8 cellular contexts compared by ENCODE assay signal in genomic region chr9:129258124-129258822, GRCh38.
A peak's percentile ranks its signal among the peaks of the same experiment; 100 is the strongest.
DNase-seq lines count a peak whose midpoint lies in the region; ATAC-seq and TF ChIP-seq lines count a peak whose summit lies in the region.

No MANE protein-coding gene starts in this region.

- peaks cover 0 to 33% (median 8%) of the 10 kb centered on the region in 11 experiments; a peak in 11 of 22 replicates for H3K27me3 ChIP-seq in BLaER1 treated with 17β-estradiol and CSF1 and Interleukin-3, amounts not matched to agents 10 nM and 100 nM
- no peaks in the 10 kb centered on the region for H3K27me3 ChIP-seq in RWPE2 (ENCODE audit: insufficient read depth, poor library complexity, severe bottlenecking)
- H3K27me3 ChIP-seq in stomach = peaks cover 0 to 27% (median 10%) of the 10 kb centered on the region in 3 donors

- 7 to 15% (median 8%) methylated on average over 44 to 62 of the region's 62 CpGs for WGBS in stomach, 5 donors

- TF ChIP-seq EP300 in stomach (IDR thresholded peaks at IDR 0.05) = no peak

- H3K4me3 Mint-ChIP-seq in activated naive CD4-positive, alpha-beta T cell treated with anti-CD3 and anti-CD28 coated beads, Interleukin-2, amount 50 U/mL, for 24 hours = peak overlapping the region; percentile 72

- peak overlapping the region in 6 of 11 experiments; percentile 28 to 68 (median 54); a peak in 7 of 22 replicates for H3K27ac ChIP-seq in BLaER1 treated with 17β-estradiol and CSF1 and Interleukin-3, amounts not matched to agents 10 nM and 100 nM
- H3K27ac ChIP-seq in RWPE2 (ENCODE audit: poor library complexity, severe bottlenecking) (no peak overlapping the region), stomach (peak overlapping the region in 1 of 5 donors; percentile 31)

- H3K36me3 Mint-ChIP-seq in activated naive CD4-positive, alpha-beta T cell treated with anti-CD3 and anti-CD28 coated beads, Interleukin-2, amount 50 U/mL, for 24 hours = no peaks in the 10 kb centered on the region

- peak overlapping the region in 7 of 11 experiments; percentile 2 to 65 (median 31); a peak in 9 of 22 replicates for H3K9ac ChIP-seq in BLaER1 treated with 17β-estradiol and CSF1 and Interleukin-3, amounts not matched to agents 10 nM and 100 nM

- H3K9me3 ChIP-seq in BLaER1 treated with 17β-estradiol and CSF1 and Interleukin-3, amounts not matched to agents 10 nM and 100 nM (replicated peaks in 1 of 11) = no peaks in the 10 kb centered on the region
- H3K9me3 ChIP-seq in RWPE2 (ENCODE audit: severe bottlenecking) = no peaks in the 10 kb centered on the region
- H3K9me3 ChIP-seq in stomach = no peaks in the 10 kb centered on the region

- no peak overlapping the region for H3K27ac Mint-ChIP-seq in activated naive CD4-positive, alpha-beta T cell treated with anti-CD3 and anti-CD28 coated beads, Interleukin-2, amount 50 U/mL, for 24 hours

- TF ChIP-seq CTCF in RWPE2 (IDR thresholded peaks at IDR 0.05; ENCODE audit: poor library complexity, severe bottlenecking) = no peak
- no peak for TF ChIP-seq CTCF in stomach (IDR thresholded peaks at IDR 0.05)

- H3K27me3 Mint-ChIP-seq in activated naive CD4-positive, alpha-beta T cell treated with anti-CD3 and anti-CD28 coated beads, Interleukin-2, amount 50 U/mL, for 24 hours = peaks cover 3% of the 10 kb centered on the region

- intact Hi-C loops in stomach (cut with DNase I; ENCODE audit: low total_unique reads) = no loop called here

- H3K9me3 Mint-ChIP-seq in activated naive CD4-positive, alpha-beta T cell treated with anti-CD3 and anti-CD28 coated beads, Interleukin-2, amount 50 U/mL, for 24 hours = no peaks in the 10 kb centered on the region

- H3K4me3 ChIP-seq in BLaER1 treated with 17β-estradiol and CSF1 and Interleukin-3, amounts not matched to agents 10 nM and 100 nM = peak overlapping the region in 6 of 10 experiments; percentile 12 to 51 (median 38); a peak in 6 of 20 replicates
- H3K4me3 ChIP-seq in RWPE2 (ENCODE audit: severe bottlenecking) (peak overlapping the region; percentile 17), stomach (peak overlapping the region; percentile 24 to 43 (median 28))

- ATAC-seq in HG02981 (IDR thresholded peaks at IDR 0.05; ENCODE audit: unreplicated experiment) (peak; percentile 63), RWPE2 (ENCODE audit: low read depth) (peak; percentile 85), HG03469 (IDR thresholded peaks at IDR 0.05; ENCODE audit: unreplicated experiment) (no peak)

- peaks cover 40% of the 10 kb centered on the region for H3K4me1 Mint-ChIP-seq in activated naive CD4-positive, alpha-beta T cell treated with anti-CD3 and anti-CD28 coated beads, Interleukin-2, amount 50 U/mL, for 24 hours

- H4K20me1 ChIP-seq in BLaER1 treated with 17β-estradiol and CSF1 and Interleukin-3, amounts not matched to agents 10 nM and 100 nM = no peaks in the 10 kb centered on the region

- no peaks in the 10 kb centered on the region for H3K36me3 ChIP-seq in BLaER1 treated with 17β-estradiol and CSF1 and Interleukin-3, amounts not matched to agents 10 nM and 100 nM
- H3K36me3 ChIP-seq in RWPE2 (ENCODE audit: low read depth) = no peaks in the 10 kb centered on the region
- H3K36me3 ChIP-seq in stomach = no peaks in the 10 kb centered on the region

- no peak for TF ChIP-seq POLR2A in stomach (IDR thresholded peaks at IDR 0.05)

- DNase-seq in RWPE2 (ENCODE audit: low spot score) (peak; percentile 93), germinal center (ENCODE audit: low spot score) (peak; percentile 92), nucleus accumbens (lab: John Stamatoyannopoulos, UW) (peak; percentile 34 to 96 (median 84)), stomach (peak; percentile 86)

- H3K4me2 ChIP-seq in BLaER1 treated with 17β-estradiol and CSF1 and Interleukin-3, amounts not matched to agents 10 nM and 100 nM = peak overlapping the region; percentile 65 to 91 (median 84)

- H3K4me1 ChIP-seq in BLaER1 treated with 17β-estradiol and CSF1 and Interleukin-3, amounts not matched to agents 10 nM and 100 nM = peaks cover 37 to 53% (median 48%) of the 10 kb centered on the region in 10 experiments
- H3K4me1 ChIP-seq in RWPE2 (ENCODE audit: insufficient read depth, poor library complexity, severe bottlenecking) = no peaks in the 10 kb centered on the region
- peaks cover 9 to 26% (median 20%) of the 10 kb centered on the region in 4 donors for H3K4me1 ChIP-seq in stomach
